ENCODE assay signal across 11 cellular contexts in the genomic region with DNA sequence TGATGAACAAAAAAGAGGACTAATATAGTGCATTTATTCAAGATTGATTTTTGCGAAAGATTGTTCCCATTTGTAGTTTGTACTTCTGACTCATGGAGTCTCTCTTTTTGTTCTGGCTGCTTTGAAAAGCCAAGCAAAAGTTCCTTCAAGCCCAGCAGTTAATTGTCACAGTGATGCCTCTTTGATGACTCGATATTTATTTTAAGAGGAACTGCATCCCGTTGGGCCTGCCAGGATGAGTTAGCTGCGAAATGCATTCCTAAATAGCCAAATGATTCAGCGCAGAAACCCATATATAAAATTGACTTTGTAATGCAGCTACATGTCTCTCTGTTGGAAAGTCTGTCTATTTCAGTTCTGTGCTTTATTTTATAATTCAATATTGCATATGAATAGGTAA.
DNase-seq lines count a peak whose midpoint lies in the region; ATAC-seq and TF ChIP-seq lines count a peak whose summit lies in the region.
"Had no signal": no experiment of that assay in that cellular context is flagged by ENCODE, and none has a peak within 500 bp of the region (broad histone marks: within the 10 kb centered on the region; RNA-seq: fewer than 3 reads in every experiment).

No MANE protein-coding gene starts in this region.

- no peak overlapping the region for H3K27ac ChIP-seq in coronary artery
- H3K27ac ChIP-seq: prostate gland had no signal

- TF ChIP-seq CTCF in coronary artery (IDR thresholded peaks at IDR 0.05): no peak

- DNase-seq in Caki2 (ENCODE audit: low read depth) (peak; percentile 41), RPMI7951 (ENCODE audit: low read depth) (peak; percentile 69), fibroblast of peridontal ligament (ENCODE audit: extremely low read depth) (peak; percentile 72), occipital lobe (lab: John Stamatoyannopoulos, UW) (peak; percentile 12), coronary artery (ENCODE audit: low spot score) (no peak), DMS 273 treated with DMSO at 0.1 percent for 48 hours (lab: John Stamatoyannopoulos, UW) (no peak)
- no peak for DNase-seq in stimulated activated CD4-positive, alpha-beta T cell treated with anti-CD3 and anti-CD28 coated beads, Interleukin-2, amount 100 ng/mL, for 48 hours
- DNase-seq: activated T-cell treated with anti-CD3 and anti-CD28 coated beads, Interleukin-2, amount 50 U/mL, for 4 hours; NCI-H146 had no signal

- H3K4me3 ChIP-seq in coronary artery: no peak overlapping the region
- H3K4me3 ChIP-seq: prostate gland had no signal

- ATAC-seq in GM19452 (IDR thresholded peaks at IDR 0.05; ENCODE audit: unreplicated experiment): no peak
- ATAC-seq: activated T-cell treated with anti-CD3 and anti-CD28 coated beads, Interleukin-2, amount 50 U/mL, for 4 hours had no signal

- in situ Hi-C loops in Caki2 (cut with HindIII; ENCODE audit: low pct_unique_long_range_greater_than_20kb, low sequenced_read_pairs): no loop called here

Comparison
In these comparisons a context has a peak if more than half of its experiments do, and no peak if none do; other contexts are left out.
1. DNase-seq: peak in Caki2 (single experiment), RPMI7951 (single experiment), fibroblast of peridontal ligament (single experiment) and occipital lobe (single experiment); none in coronary artery (single experiment), stimulated activated CD4-positive, alpha-beta T cell treated with anti-CD3 and anti-CD28 coated beads, Interleukin-2, amount 100 ng/mL, for 48 hours (0 of 2) and DMS 273 treated with DMSO at 0.1 percent for 48 hours (single experiment).